In genomic region chr2:12254280-12254860, GRCh38 we compare ENCODE assay signal across 28 cellular contexts.
"Had no signal": no experiment of that assay in that cellular context is flagged by ENCODE, and none has a peak within 500 bp of the region (broad histone marks: within the 10 kb centered on the region; RNA-seq: fewer than 3 reads in every experiment).

No MANE protein-coding gene starts in this region.

- H3K27me3 ChIP-seq: right lobe of liver, testis, thyroid gland, transverse colon, upper lobe of left lung, vagina had no signal

- H3K4me3 Mint-ChIP-seq: immature natural killer cell; naive thymus-derived CD8-positive, alpha-beta T cell; nephron; neural crest cell; stimulated activated memory B cell treated with anti-CD40 and anti-IgM and Interleukin-4, amounts not matched to agents 10 μg/mL and 1 μg/mL and 100 μg/mL, for 72 hours; stimulated activated naive CD8-positive, alpha-beta T cell treated with anti-CD3 and anti-CD28 coated beads, Interleukin-15, amount 100 ng/mL, for 72 hours had no signal

- H3K27ac Mint-ChIP-seq: immature natural killer cell; naive thymus-derived CD8-positive, alpha-beta T cell; nephron; stimulated activated memory B cell treated with anti-CD40 and anti-IgM and Interleukin-4, amounts not matched to agents 10 μg/mL and 1 μg/mL and 100 μg/mL, for 72 hours; stimulated activated naive CD8-positive, alpha-beta T cell treated with anti-CD3 and anti-CD28 coated beads, Interleukin-15, amount 100 ng/mL, for 72 hours had no signal

- H3K4me3 ChIP-seq: lower lobe of right lung, psoas muscle, right lobe of liver, smooth muscle cell, testis, thyroid gland, transverse colon, upper lobe of left lung, vagina had no signal

- H3K9me3 ChIP-seq: lower lobe of right lung, psoas muscle, right lobe of liver, testis, thyroid gland, transverse colon, upper lobe of left lung, vagina had no signal

- ATAC-seq: left lobe of liver; lower lobe of right lung; naive thymus-derived CD8-positive, alpha-beta T cell; psoas muscle; right lobe of liver; stimulated activated memory B cell treated with anti-CD40 and anti-IgM and Interleukin-4, amounts not matched to agents 10 μg/mL and 1 μg/mL and 100 μg/mL, for 72 hours; stimulated activated naive CD8-positive, alpha-beta T cell treated with anti-CD3 and anti-CD28 coated beads, Interleukin-15, amount 100 ng/mL, for 72 hours had no signal

- DNase-seq: hypothalamus; immature natural killer cell; islet precursor cell; lower lobe of right lung; mammary epithelial cell; mesenchymal stem cell; naive thymus-derived CD8-positive, alpha-beta T cell; nucleus accumbens; psoas muscle; right lobe of liver; stimulated activated CD4-positive, alpha-beta T cell treated with anti-CD3 and anti-CD28 coated beads, Interleukin-1b, Interleukin-23, amount 100 ng/mL, for 48 hours; stimulated activated CD4-positive, alpha-beta T cell treated with anti-CD3 and anti-CD28 coated beads, Interleukin-2, amount 100 ng/mL, for 48 hours; stimulated activated CD4-positive, alpha-beta T cell treated with anti-CD3 and anti-CD28 coated beads, Interleukin-4, amount 100 ng/mL, for 4 hours; stimulated activated CD8-positive, alpha-beta memory T cell treated with anti-CD3 and anti-CD28 coated beads, Interleukin-4, amount 100 ng/mL, for 48 hours; stimulated activated naive CD4-positive, alpha-beta T cell treated with Interleukin-2 at 50 U/mL for 16 hours; stimulated activated naive CD8-positive, alpha-beta T cell treated with anti-CD3 and anti-CD28 coated beads, Interleukin-15, amount 100 ng/mL, for 72 hours; substantia nigra; testis; thyroid gland; transverse colon; upper lobe of left lung had no signal

- H3K4me1 Mint-ChIP-seq: nephron; stimulated activated memory B cell treated with anti-CD40 and anti-IgM and Interleukin-4, amounts not matched to agents 10 μg/mL and 1 μg/mL and 100 μg/mL, for 72 hours; stimulated activated naive CD8-positive, alpha-beta T cell treated with anti-CD3 and anti-CD28 coated beads, Interleukin-15, amount 100 ng/mL, for 72 hours had no signal

- H3K4me2 ChIP-seq: smooth muscle cell had no signal

- H3K36me3 ChIP-seq: lower lobe of right lung, right lobe of liver, thyroid gland, transverse colon, upper lobe of left lung, vagina had no signal

- H3K36me3 Mint-ChIP-seq: naive thymus-derived CD8-positive, alpha-beta T cell; stimulated activated memory B cell treated with anti-CD40 and anti-IgM and Interleukin-4, amounts not matched to agents 10 μg/mL and 1 μg/mL and 100 μg/mL, for 72 hours had no signal

- H3K9ac ChIP-seq: parathyroid adenoma had no signal

- H2AFZ ChIP-seq: parathyroid adenoma had no signal

- H3K79me2 ChIP-seq: parathyroid adenoma had no signal

- H3K27ac ChIP-seq: lower lobe of right lung, parathyroid adenoma, psoas muscle, right lobe of liver, testis, thyroid gland, transverse colon, upper lobe of left lung, vagina had no signal

- H3K9me3 Mint-ChIP-seq: immature natural killer cell; naive thymus-derived CD8-positive, alpha-beta T cell; stimulated activated memory B cell treated with anti-CD40 and anti-IgM and Interleukin-4, amounts not matched to agents 10 μg/mL and 1 μg/mL and 100 μg/mL, for 72 hours had no signal

- H3K27me3 Mint-ChIP-seq: naive thymus-derived CD8-positive, alpha-beta T cell; stimulated activated memory B cell treated with anti-CD40 and anti-IgM and Interleukin-4, amounts not matched to agents 10 μg/mL and 1 μg/mL and 100 μg/mL, for 72 hours; stimulated activated naive CD8-positive, alpha-beta T cell treated with anti-CD3 and anti-CD28 coated beads, Interleukin-15, amount 100 ng/mL, for 72 hours had no signal

- H3K4me1 ChIP-seq: lower lobe of right lung, psoas muscle, right lobe of liver, testis, thyroid gland, transverse colon, upper lobe of left lung, vagina had no signal
